12 cellular contexts compared by ENCODE assay signal in genomic region chr14:60509438-60510253, GRCh38. TPM values are rescaled to one million over a fixed set of nuclear protein-coding genes. Genes with fewer than 3 reads are reported as not detected.
DNase-seq lines count a peak whose midpoint lies in the region; ATAC-seq, FAIRE-seq and TF ChIP-seq lines count a peak whose summit lies in the region.
"Had no signal": no experiment of that assay in that cellular context is flagged by ENCODE, and none has a peak within 500 bp of the region (broad histone marks: within the 10 kb centered on the region; RNA-seq: fewer than 3 reads in every experiment).

No MANE protein-coding gene starts in this region.

- no peaks in the 10 kb centered on the region for H3K36me3 ChIP-seq in endothelial cell of umbilical vein (ENCODE audit: control insufficient read depth in 2 of 2, extremely low read depth in 1 of 2, insufficient read depth in 2 of 2, low read length in 2 of 2)
- H3K36me3 ChIP-seq: esophagus squamous epithelium had no signal

- dilution Hi-C loops in endothelial cell of umbilical vein (cut with MboI; ENCODE audit: extremely low pct_ligation_motif_present, low sequenced_read_pairs) = no loop called here

- no peak overlapping the region for H3K9ac ChIP-seq in endothelial cell of umbilical vein (replicated peaks; ENCODE audit: extremely low read depth, insufficient read depth, low read length)

- intact Hi-C loops in endothelial cell of umbilical vein (cut with micrococcal nuclease) = loop anchor here (2.0 kb wide), 1 partner anchor 25 kb away; no protein-coding TSS in a partner anchor

- no peak overlapping the region for H3K27ac ChIP-seq in endothelial cell of umbilical vein (ENCODE audit: insufficient read depth, low read depth, low read length)
- H3K27ac ChIP-seq: esophagus squamous epithelium had no signal

- BruUV-seq in endothelial cell of umbilical vein (replicated peaks; lab: Mats Ljungman, UMichigan) = no TSS peak

- FAIRE-seq in endothelial cell of umbilical vein (lab: Jason Lieb, UNC) (no peak), H54 (lab: Jason Lieb, UNC) (no peak)

- peaks cover 2% of the 10 kb centered on the region for H3K4me1 ChIP-seq in endothelial cell of umbilical vein (ENCODE audit: control insufficient read depth, extremely low read depth, insufficient read depth, low read length)

- H3K27me3 ChIP-seq in endothelial cell of umbilical vein (ENCODE audit: control insufficient read depth in 2 of 2, insufficient read depth in 2 of 2, low read length in 2 of 2) = peaks cover 89 to 100% of the 10 kb centered on the region in 2 experiments

- no peaks in the 10 kb centered on the region for H3K9me3 Mint-ChIP-seq in T-helper 1 cell treated with Interleukin-12 subunit alpha and Interleukin-12 subunit beta and Interleukin-4 antibody, amounts not matched to agents 30 μg/mL and 1 μg/mL, for 36 hours

- CTCF ChIA-PET in endothelial cell of umbilical vein (lab: Charles Lee) = interaction anchor here (0.6 to 1.6 kb wide), 2 partner anchors 47 to 160 kb away, joined by 3 to 9 read pairs; no protein-coding TSS in a partner anchor

- TF ChIP-seq POLR2A in endothelial cell of umbilical vein (IDR thresholded peaks at IDR 0.05; ENCODE audit: low read depth, low read length) (no peak), H54 (IDR thresholded peaks at IDR 0.05; ENCODE audit: low read depth, low read length) (no peak)

- POLR2A ChIA-PET in endothelial cell of umbilical vein (lab: Charles Lee) = no interaction called here

- H3K9me3 ChIP-seq in endothelial cell of umbilical vein (replicated peaks; ENCODE audit: control insufficient read depth, insufficient read depth, low read length) = no peaks in the 10 kb centered on the region
- H3K9me3 ChIP-seq: esophagus squamous epithelium had no signal

- peaks cover 88% of the 10 kb centered on the region for H3K27me3 Mint-ChIP-seq in T-helper 1 cell treated with Interleukin-12 subunit alpha and Interleukin-12 subunit beta and Interleukin-4 antibody, amounts not matched to agents 30 μg/mL and 1 μg/mL, for 36 hours (ENCODE audit: low read depth)

- no peak overlapping the region for H3K4me3 Mint-ChIP-seq in T-helper 1 cell treated with Interleukin-12 subunit alpha and Interleukin-12 subunit beta and Interleukin-4 antibody, amounts not matched to agents 30 μg/mL and 1 μg/mL, for 36 hours

- peak overlapping the region; percentile 57 for H3K27ac Mint-ChIP-seq in T-helper 1 cell treated with Interleukin-12 subunit alpha and Interleukin-12 subunit beta and Interleukin-4 antibody, amounts not matched to agents 30 μg/mL and 1 μg/mL, for 36 hours

- no peak for DNase-seq in T-helper 1 cell
- peak; percentile 42 for DNase-seq in NCI-H510A (lab: John Stamatoyannopoulos, UW)
- DNase-seq in endothelial cell of umbilical vein (ENCODE audit: low read depth, low spot score) = no peak
- DNase-seq in retinal pigment epithelial cell (ENCODE audit: low read depth) = no peak
- DNase-seq in omental fat pad (ENCODE audit: low spot score) = no peak
- no peak for DNase-seq in H54 (ENCODE audit: insufficient read length, low spot score)
- DNase-seq: esophagus squamous epithelium had no signal

- no peak overlapping the region for H3K4me3 ChIP-seq in endothelial cell of umbilical vein (replicated peaks in 1 of 3; ENCODE audit: insufficient read depth in 1 of 3, low read depth in 1 of 3, low read length in 3 of 3)
- H3K4me3 ChIP-seq in retinal pigment epithelial cell (ENCODE audit: low read length) = peak overlapping the region; percentile 24

- H3K4me2 ChIP-seq in endothelial cell of umbilical vein (ENCODE audit: insufficient read depth, low read length) = no peak overlapping the region

- H3K4me1 Mint-ChIP-seq in T-helper 1 cell treated with Interleukin-12 subunit alpha and Interleukin-12 subunit beta and Interleukin-4 antibody, amounts not matched to agents 30 μg/mL and 1 μg/mL, for 36 hours (ENCODE audit: low read depth) = peaks cover 10% of the 10 kb centered on the region

- H3K79me2 ChIP-seq in endothelial cell of umbilical vein (ENCODE audit: control insufficient read depth, insufficient read depth, low read length) = no peaks in the 10 kb centered on the region

- no peak for ATAC-seq in omental fat pad (ENCODE audit: low FRiP score)
- no peak for ATAC-seq in HG02973 (IDR thresholded peaks at IDR 0.05; ENCODE audit: unreplicated experiment)

- no peak overlapping the region for H2AFZ ChIP-seq in endothelial cell of umbilical vein (ENCODE audit: low read depth, low read length)

- H3K9me1 ChIP-seq in endothelial cell of umbilical vein (replicated peaks; ENCODE audit: control insufficient read depth, extremely low read depth, insufficient read depth, low read length) = no peaks in the 10 kb centered on the region

- H4K20me1 ChIP-seq in endothelial cell of umbilical vein (replicated peaks; ENCODE audit: control insufficient read depth, extremely low read depth, insufficient read depth, low read length) = no peaks in the 10 kb centered on the region

- H3K36me3 Mint-ChIP-seq in T-helper 1 cell treated with Interleukin-12 subunit alpha and Interleukin-12 subunit beta and Interleukin-4 antibody, amounts not matched to agents 30 μg/mL and 1 μg/mL, for 36 hours (ENCODE audit: low read depth) = peaks cover 6% of the 10 kb centered on the region

- TF ChIP-seq CTCF in endothelial cell of umbilical vein (IDR thresholded peaks at IDR 0.05; ENCODE audit: extremely low read depth in 1 of 2, insufficient read depth in 1 of 2, low read depth in 1 of 2, low read length in 2 of 2) (no peak), retinal pigment epithelial cell (conservative IDR thresholded peaks at IDR 0.05; ENCODE audit: low read depth, low read length) (no peak), omental fat pad (IDR thresholded peaks at IDR 0.05) (no peak)

TF ChIP-seq in endothelial cell of umbilical vein, 7 proteins besides CTCF, POLR2A, EP300 and RAD21:
- TF ChIP-seq, protein P1, sequence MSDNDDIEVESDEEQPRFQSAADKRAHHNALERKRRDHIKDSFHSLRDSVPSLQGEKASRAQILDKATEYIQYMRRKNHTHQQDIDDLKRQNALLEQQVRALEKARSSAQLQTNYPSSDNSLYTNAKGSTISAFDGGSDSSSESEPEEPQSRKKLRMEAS (IDR thresholded peaks at IDR 0.05; ENCODE audit: insufficient read depth, insufficient read length) = no peak
- TF ChIP-seq EZH2 (IDR thresholded peaks at IDR 0.05; ENCODE audit: borderline replicate concordance, low read depth, low read length, severe bottlenecking) = peak; percentile 78

RNA-seq across cellular contexts. Expression of gene SIX6, which starts 0.7 kb away (rescaled TPM):
- total RNA-seq in endothelial cell of umbilical vein (not detected in 2 replicates), omental fat pad (not detected)
- not detected in 2 replicates for polyA plus RNA-seq in endothelial cell of umbilical vein
- polyA plus RNA-seq in endothelial cell of umbilical vein (2011; cell fraction: cytosol; rRNA removed) = not detected in 2 replicates
- not detected in 2 replicates for polyA plus RNA-seq in endothelial cell of umbilical vein (2011; cell fraction: nucleus; rRNA removed)
- not detected in 2 replicates for polyA plus RNA-seq in endothelial cell of umbilical vein (2012)
- polyA minus RNA-seq in endothelial cell of umbilical vein = not detected in 2 replicates
- polyA minus RNA-seq in endothelial cell of umbilical vein (2011; cell fraction: cytosol; rRNA and poly(A)+ RNA removed) = not detected
- not detected in 2 replicates for polyA minus RNA-seq in endothelial cell of umbilical vein (2011; cell fraction: nucleus; rRNA and poly(A)+ RNA removed)
- total RNA-seq: esophagus squamous epithelium, lower leg skin, right cardiac atrium, RPMI7951 had no signal
- polyA plus RNA-seq: right cardiac atrium had no signal

RNA-seq across cellular contexts. Expression of gene C14orf39, which starts 23.8 kb away (rescaled TPM):
- total RNA-seq in endothelial cell of umbilical vein (not detected in 2 replicates), omental fat pad (not detected)
- polyA plus RNA-seq in endothelial cell of umbilical vein = not detected in 2 replicates
- not detected in 2 replicates for polyA plus RNA-seq in endothelial cell of umbilical vein (2011; cell fraction: cytosol; rRNA removed)
- not detected in 2 replicates for polyA plus RNA-seq in endothelial cell of umbilical vein (2011; cell fraction: nucleus; rRNA removed)
- 0.40 TPM in 1 of 2 replicates, not detected in the other for polyA plus RNA-seq in endothelial cell of umbilical vein (2012)
- not detected in 2 replicates for polyA minus RNA-seq in endothelial cell of umbilical vein
- not detected for polyA minus RNA-seq in endothelial cell of umbilical vein (2011; cell fraction: cytosol; rRNA and poly(A)+ RNA removed)
- polyA minus RNA-seq in endothelial cell of umbilical vein (2011; cell fraction: nucleus; rRNA and poly(A)+ RNA removed) = not detected in 2 replicates
- total RNA-seq: esophagus squamous epithelium, lower leg skin, right cardiac atrium, RPMI7951 had no signal
- polyA plus RNA-seq: right cardiac atrium had no signal
